ENCODE assay signal across 8 cellular contexts in the genomic region with DNA sequence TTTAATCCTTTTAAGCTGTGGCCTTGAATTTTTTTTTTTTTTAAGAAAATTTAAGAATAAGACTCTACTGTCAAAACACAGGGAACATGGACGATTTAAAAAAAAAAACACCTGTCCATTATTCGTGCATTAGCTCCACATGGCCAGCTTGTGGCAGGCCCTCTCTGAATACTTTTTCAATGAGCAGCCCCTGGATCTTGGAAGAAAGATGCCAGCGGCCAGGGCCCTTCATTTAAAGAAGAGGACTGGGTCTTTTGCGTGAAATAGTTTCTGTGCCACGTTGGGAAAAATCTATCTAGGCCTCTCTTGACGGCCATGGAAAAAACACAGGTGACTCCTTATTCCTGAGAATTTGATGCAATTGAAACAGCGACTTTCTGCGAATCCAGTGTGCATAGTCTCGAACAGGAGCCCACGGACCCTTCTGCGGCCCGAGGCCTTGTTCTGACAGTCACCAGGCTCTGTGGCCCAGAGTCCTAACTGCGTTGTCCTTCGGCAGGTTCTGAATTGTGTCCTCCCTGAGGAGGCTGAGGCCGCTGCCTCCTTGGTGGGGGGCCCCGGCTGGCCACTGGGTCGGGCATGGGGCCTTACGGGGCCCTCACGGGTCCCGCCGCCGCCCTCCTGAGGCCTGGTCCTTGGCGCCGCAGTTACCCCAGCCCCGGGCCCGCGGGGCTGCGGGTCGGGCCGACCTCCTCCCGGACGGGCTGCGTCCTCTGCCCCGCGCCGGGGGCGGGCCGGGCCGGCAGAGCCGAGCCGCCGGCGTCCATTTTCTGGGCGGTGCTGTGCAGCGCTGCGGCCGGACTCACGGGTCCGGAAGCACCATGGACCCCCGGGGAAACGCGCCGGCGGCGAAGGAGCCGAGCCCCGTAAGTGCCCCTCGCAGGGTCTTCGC. TPM values are rescaled to one million over a fixed set of nuclear protein-coding genes. Genes with fewer than 3 reads are reported as not detected.
DNase-seq lines count a peak whose midpoint lies in the region; ATAC-seq and TF ChIP-seq lines count a peak whose summit lies in the region.

No MANE protein-coding gene starts in this region.

- peak overlapping the region; percentile 93 for H3K4me3 ChIP-seq in GM06990 (replicated peaks; ENCODE audit: low read depth, low read length)
- H3K4me3 ChIP-seq in epithelial cell of esophagus (ENCODE audit: low read length), result peak overlapping the region; percentile 68
- peak overlapping the region; percentile 47 to 90 (median 69) for H3K4me3 ChIP-seq in tibial nerve

- TF ChIP-seq CTCF in GM06990 (IDR thresholded peaks at IDR 0.05; ENCODE audit: insufficient read depth, low read length, poor library complexity, severe bottlenecking), result no peak
- TF ChIP-seq CTCF in epithelial cell of esophagus (IDR thresholded peaks at IDR 0.05; ENCODE audit: insufficient read depth, low read depth, low read length, missing control alignments), result no peak
- peak in 1 of 5 experiments; percentile 15 for TF ChIP-seq CTCF in tibial nerve (IDR thresholded peaks at IDR 0.05)

- H3K4me1 ChIP-seq in tibial nerve, result peaks cover 0 to 60% (median 31%) of the 10 kb centered on the region in 4 donors

- H3K27me3 Mint-ChIP-seq in IgD-negative memory B cell, result no peaks in the 10 kb centered on the region
- H3K27me3 Mint-ChIP-seq in activated CD8-positive, alpha-beta T cell treated with anti-CD3 and anti-CD28 coated beads, Interleukin-2, amount 10 ng/mL, durations not matched to agents 7 days and 5 days (ENCODE audit: low read depth), result no peaks in the 10 kb centered on the region

- no peaks in the 10 kb centered on the region for H3K27me3 ChIP-seq in GM06990 (replicated peaks; ENCODE audit: control insufficient read depth, insufficient read depth, low read length)
- no peaks in the 10 kb centered on the region for H3K27me3 ChIP-seq in tibial nerve

- H3K9me3 Mint-ChIP-seq in IgD-negative memory B cell, result peaks cover 0 to 5% (median 3%) of the 10 kb centered on the region in 3 donors
- peaks cover 7% of the 10 kb centered on the region for H3K9me3 Mint-ChIP-seq in activated CD8-positive, alpha-beta T cell treated with anti-CD3 and anti-CD28 coated beads, Interleukin-2, amount 10 ng/mL, durations not matched to agents 7 days and 5 days (ENCODE audit: insufficient read depth)

- POLR2A ChIA-PET in activated CD8-positive, alpha-beta T cell treated with anti-CD3 and anti-CD28 coated beads, Interleukin-2, amount 10 ng/mL, durations not matched to agents 7 days and 5 days (lab: Charles Lee), result interaction anchor here (0.9 to 3.6 kb wide), 2 partner anchors 11 kb away, joined by 6 to 22 read pairs; no protein-coding TSS in a partner anchor

- peak overlapping the region; percentile 77 to 97 (median 87) for H3K27ac Mint-ChIP-seq in IgD-negative memory B cell
- peak overlapping the region; percentile 83 for H3K27ac Mint-ChIP-seq in activated CD8-positive, alpha-beta T cell treated with anti-CD3 and anti-CD28 coated beads, Interleukin-2, amount 10 ng/mL, durations not matched to agents 7 days and 5 days

- H3K4me3 Mint-ChIP-seq in IgD-negative memory B cell, result peak overlapping the region; percentile 59 to 91 (median 88)
- peak overlapping the region; percentile 70 for H3K4me3 Mint-ChIP-seq in activated CD8-positive, alpha-beta T cell treated with anti-CD3 and anti-CD28 coated beads, Interleukin-2, amount 10 ng/mL, durations not matched to agents 7 days and 5 days

- peak; percentile 52 for ATAC-seq in GM21526 (IDR thresholded peaks at IDR 0.05; ENCODE audit: low FRiP score, unreplicated experiment)
- peak; percentile 91 for ATAC-seq in activated CD8-positive, alpha-beta T cell treated with anti-CD3 and anti-CD28 coated beads, Interleukin-2, amount 10 ng/mL, durations not matched to agents 7 days and 5 days

- H3K9me3 ChIP-seq in tibial nerve, result peaks cover 0 to 2% (median 0%) of the 10 kb centered on the region in 4 donors

- DNase-seq in GM06990 (ENCODE audit: extremely low read depth, insufficient read length), result peak; percentile 69
- DNase-seq in activated CD8-positive, alpha-beta T cell treated with anti-CD3 and anti-CD28 coated beads, Interleukin-2, amount 10 ng/mL, durations not matched to agents 7 days and 5 days, result peak; percentile 50
- no peak for DNase-seq in epithelial cell of esophagus (ENCODE audit: low read depth)
- peak; percentile 62 for DNase-seq in myocyte (ENCODE audit: low read depth)
- peak in 1 of 2 donors; percentile 17 for DNase-seq in tibial nerve (ENCODE audit: low spot score in 2 of 2)
- DNase-seq in SIG-M5 (lab: John Stamatoyannopoulos, UW), result no peak

- H3K36me3 ChIP-seq in GM06990 (ENCODE audit: control insufficient read depth, insufficient read depth, low read length) (peaks cover 22% of the 10 kb centered on the region), tibial nerve (peaks cover 0 to 36% (median 8%) of the 10 kb centered on the region in 3 donors)

- H3K36me3 Mint-ChIP-seq in IgD-negative memory B cell, result peaks cover 21% of the 10 kb centered on the region
- peaks cover 35% of the 10 kb centered on the region for H3K36me3 Mint-ChIP-seq in activated CD8-positive, alpha-beta T cell treated with anti-CD3 and anti-CD28 coated beads, Interleukin-2, amount 10 ng/mL, durations not matched to agents 7 days and 5 days (ENCODE audit: low read depth)

- CTCF ChIA-PET in activated CD8-positive, alpha-beta T cell treated with anti-CD3 and anti-CD28 coated beads, Interleukin-2, amount 10 ng/mL, durations not matched to agents 7 days and 5 days (lab: Charles Lee), result interaction anchor here (0.8 to 3.4 kb wide), 9 partner anchors 11 to 170 kb away, joined by 3 to 14 read pairs (median 6); a partner anchor contains a TSS

- WGBS in tibial nerve, 2 donors, result 7 to 11% methylated on average over 25 to 45 of the region's 59 CpGs

- TF ChIP-seq EP300 in tibial nerve (IDR thresholded peaks at IDR 0.05), result peak in 1 of 2 donors; percentile 41

- H3K4me1 Mint-ChIP-seq in IgD-negative memory B cell, result peaks cover 42 to 63% (median 56%) of the 10 kb centered on the region in 3 donors
- H3K4me1 Mint-ChIP-seq in activated CD8-positive, alpha-beta T cell treated with anti-CD3 and anti-CD28 coated beads, Interleukin-2, amount 10 ng/mL, durations not matched to agents 7 days and 5 days (ENCODE audit: low read depth), result peaks cover 35% of the 10 kb centered on the region

- TF ChIP-seq POLR2A in tibial nerve (IDR thresholded peaks at IDR 0.05), result no peak

- peak overlapping the region; percentile 86 to 99 (median 96) for H3K27ac ChIP-seq in tibial nerve

RNA-seq across cellular contexts. Expression of a gene that starts 33.5 kb away (rescaled TPM):
- polyA plus RNA-seq in IgD-negative memory B cell, result 113 TPM
- total RNA-seq in activated CD8-positive, alpha-beta T cell treated with anti-CD3 and anti-CD28 coated beads, Interleukin-2, amount 10 ng/mL, durations not matched to agents 7 days and 5 days, result 10 to 100 TPM; 27.8 to 29.6 TPM
- total RNA-seq in myocyte, result 103 and 108 TPM in 2 replicates
- 21.9 TPM for polyA plus RNA-seq in myocyte (2012)
- 100 to 1,000 TPM; 121 to 171 (median 150) TPM for total RNA-seq in tibial nerve

Comparison
In these comparisons a context has a peak if more than half of its experiments do, and no peak if none do; other contexts are left out.
1. DNase-seq: peak in GM06990 (single experiment), activated CD8-positive, alpha-beta T cell treated with anti-CD3 and anti-CD28 coated beads, Interleukin-2, amount 10 ng/mL, durations not matched to agents 7 days and 5 days (single experiment) and myocyte (single experiment); none in epithelial cell of esophagus (single experiment) and SIG-M5 (single experiment).
2. Peak in every context shown above with its lines, with median percentiles within 50 percentile points of each other: H3K4me3 ChIP-seq.